Comparison of ENCODE assay signal across 1 cellular context in the genomic region with DNA sequence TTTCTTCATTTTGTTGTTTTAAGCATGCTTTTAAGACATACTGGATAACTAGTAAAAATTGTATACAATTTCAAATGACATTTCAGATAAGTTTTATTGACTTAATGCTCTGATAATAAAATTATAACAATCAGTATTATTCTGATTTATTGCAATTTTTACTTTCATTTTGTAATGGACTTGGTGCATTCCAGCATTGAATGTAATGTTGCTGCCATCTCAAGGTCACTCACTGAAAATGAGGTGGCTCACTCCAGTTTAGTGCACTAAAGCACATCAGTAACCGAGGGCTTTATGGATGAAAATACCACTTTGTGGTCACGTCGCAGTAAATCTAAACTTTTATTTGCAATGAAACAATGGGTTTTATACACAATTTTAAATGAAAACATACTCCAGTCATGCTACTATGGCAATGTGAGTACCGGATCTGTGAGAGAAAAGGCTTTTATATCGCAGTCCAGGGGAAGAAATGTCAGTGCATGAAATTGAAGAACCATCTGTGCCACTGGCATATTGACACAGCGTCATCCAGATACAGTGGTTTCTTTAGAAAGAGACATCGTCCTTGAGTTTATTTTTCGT.
TF ChIP-seq lines count a peak whose summit lies in the region.

No MANE protein-coding gene starts in this region.

TF ChIP-seq in GM23338, 12 proteins besides CTCF, POLR2A, EP300 and RAD21 (continued from another document):
- TF ChIP-seq, protein P1, sequence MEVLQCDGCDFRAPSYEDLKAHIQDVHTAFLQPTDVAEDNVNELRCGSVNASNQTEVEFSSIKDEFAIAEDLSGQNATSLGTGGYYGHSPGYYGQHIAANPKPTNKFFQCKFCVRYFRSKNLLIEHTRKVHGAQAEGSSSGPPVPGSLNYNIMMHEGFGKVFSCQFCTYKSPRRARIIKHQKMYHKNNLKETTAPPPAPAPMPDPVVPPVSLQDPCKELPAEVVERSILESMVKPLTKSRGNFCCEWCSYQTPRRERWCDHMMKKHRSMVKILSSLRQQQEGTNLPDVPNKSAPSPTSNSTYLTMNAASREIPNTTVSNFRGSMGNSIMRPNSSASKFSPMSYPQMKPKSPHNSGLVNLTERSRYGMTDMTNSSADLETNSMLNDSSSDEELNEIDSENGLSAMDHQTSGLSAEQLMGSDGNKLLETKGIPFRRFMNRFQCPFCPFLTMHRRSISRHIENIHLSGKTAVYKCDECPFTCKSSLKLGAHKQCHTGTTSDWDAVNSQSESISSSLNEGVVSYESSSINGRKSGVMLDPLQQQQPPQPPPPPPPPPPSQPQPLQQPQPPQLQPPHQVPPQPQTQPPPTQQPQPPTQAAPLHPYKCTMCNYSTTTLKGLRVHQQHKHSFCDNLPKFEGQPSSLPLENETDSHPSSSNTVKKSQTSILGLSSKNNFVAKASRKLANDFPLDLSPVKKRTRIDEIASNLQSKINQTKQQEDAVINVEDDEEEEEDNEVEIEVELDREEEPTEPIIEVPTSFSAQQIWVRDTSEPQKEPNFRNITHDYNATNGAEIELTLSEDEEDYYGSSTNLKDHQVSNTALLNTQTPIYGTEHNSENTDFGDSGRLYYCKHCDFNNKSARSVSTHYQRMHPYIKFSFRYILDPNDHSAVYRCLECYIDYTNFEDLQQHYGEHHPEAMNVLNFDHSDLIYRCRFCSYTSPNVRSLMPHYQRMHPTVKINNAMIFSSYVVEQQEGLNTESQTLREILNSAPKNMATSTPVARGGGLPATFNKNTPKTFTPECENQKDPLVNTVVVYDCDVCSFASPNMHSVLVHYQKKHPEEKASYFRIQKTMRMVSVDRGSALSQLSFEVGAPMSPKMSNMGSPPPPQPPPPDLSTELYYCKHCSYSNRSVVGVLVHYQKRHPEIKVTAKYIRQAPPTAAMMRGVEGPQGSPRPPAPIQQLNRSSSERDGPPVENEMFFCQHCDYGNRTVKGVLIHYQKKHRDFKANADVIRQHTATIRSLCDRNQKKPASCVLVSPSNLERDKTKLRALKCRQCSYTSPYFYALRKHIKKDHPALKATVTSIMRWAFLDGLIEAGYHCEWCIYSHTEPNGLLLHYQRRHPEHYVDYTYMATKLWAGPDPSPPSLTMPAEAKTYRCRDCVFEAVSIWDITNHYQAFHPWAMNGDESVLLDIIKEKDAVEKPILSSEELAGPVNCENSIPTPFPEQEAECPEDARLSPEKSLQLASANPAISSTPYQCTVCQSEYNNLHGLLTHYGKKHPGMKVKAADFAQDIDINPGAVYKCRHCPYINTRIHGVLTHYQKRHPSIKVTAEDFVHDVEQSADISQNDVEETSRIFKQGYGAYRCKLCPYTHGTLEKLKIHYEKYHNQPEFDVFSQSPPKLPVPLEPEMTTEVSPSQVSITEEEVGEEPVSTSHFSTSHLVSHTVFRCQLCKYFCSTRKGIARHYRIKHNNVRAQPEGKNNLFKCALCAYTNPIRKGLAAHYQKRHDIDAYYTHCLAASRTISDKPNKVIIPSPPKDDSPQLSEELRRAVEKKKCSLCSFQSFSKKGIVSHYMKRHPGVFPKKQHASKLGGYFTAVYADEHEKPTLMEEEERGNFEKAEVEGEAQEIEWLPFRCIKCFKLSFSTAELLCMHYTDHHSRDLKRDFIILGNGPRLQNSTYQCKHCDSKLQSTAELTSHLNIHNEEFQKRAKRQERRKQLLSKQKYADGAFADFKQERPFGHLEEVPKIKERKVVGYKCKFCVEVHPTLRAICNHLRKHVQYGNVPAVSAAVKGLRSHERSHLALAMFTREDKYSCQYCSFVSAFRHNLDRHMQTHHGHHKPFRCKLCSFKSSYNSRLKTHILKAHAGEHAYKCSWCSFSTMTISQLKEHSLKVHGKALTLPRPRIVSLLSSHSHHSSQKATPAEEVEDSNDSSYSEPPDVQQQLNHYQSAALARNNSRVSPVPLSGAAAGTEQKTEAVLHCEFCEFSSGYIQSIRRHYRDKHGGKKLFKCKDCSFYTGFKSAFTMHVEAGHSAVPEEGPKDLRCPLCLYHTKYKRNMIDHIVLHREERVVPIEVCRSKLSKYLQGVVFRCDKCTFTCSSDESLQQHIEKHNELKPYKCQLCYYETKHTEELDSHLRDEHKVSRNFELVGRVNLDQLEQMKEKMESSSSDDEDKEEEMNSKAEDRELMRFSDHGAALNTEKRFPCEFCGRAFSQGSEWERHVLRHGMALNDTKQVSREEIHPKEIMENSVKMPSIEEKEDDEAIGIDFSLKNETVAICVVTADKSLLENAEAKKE (CRISPR knock-in tag; IDR thresholded peaks at IDR 0.05): no peak
- TF ChIP-seq ZNF114 (CRISPR knock-in tag; IDR thresholded peaks at IDR 0.05) (no peak), NANOG (IDR thresholded peaks at IDR 0.05; ENCODE audit: borderline replicate concordance) (no peak), EZH2phosphoT487 (IDR thresholded peaks at IDR 0.05; ENCODE audit: unreplicated experiment) (no peak)
